ENCODE assay signal across 8 cellular contexts in genomic region chr14:55097894-55098560, GRCh38. TPM values are rescaled to one million over a fixed set of nuclear protein-coding genes. Genes with fewer than 3 reads are reported as not detected.
DNase-seq lines count a peak whose midpoint lies in the region; ATAC-seq and TF ChIP-seq lines count a peak whose summit lies in the region.

No MANE protein-coding gene starts in this region.

- peaks cover 51% of the 10 kb centered on the region for H3K4me1 ChIP-seq in CD4-positive, alpha-beta memory T cell (ENCODE audit: insufficient read depth, low read length)
- H3K4me1 ChIP-seq in transverse colon = peaks cover 20 to 63% (median 26%) of the 10 kb centered on the region in 4 donors

- H3K4me3 Mint-ChIP-seq in CD4-positive, alpha-beta memory T cell = peak overlapping the region; percentile 15 to 83 (median 68)
- H3K4me3 Mint-ChIP-seq in activated CD4-positive, alpha-beta memory T cell treated with anti-CD3 and anti-CD28 coated beads for 36 hours = no peak overlapping the region

- no peaks in the 10 kb centered on the region for H3K27me3 Mint-ChIP-seq in CD4-positive, alpha-beta memory T cell
- H3K27me3 Mint-ChIP-seq in activated CD4-positive, alpha-beta memory T cell treated with anti-CD3 and anti-CD28 coated beads for 36 hours = no peaks in the 10 kb centered on the region

- no peaks in the 10 kb centered on the region for H3K36me3 Mint-ChIP-seq in CD4-positive, alpha-beta memory T cell
- H3K36me3 Mint-ChIP-seq in activated CD4-positive, alpha-beta memory T cell treated with anti-CD3 and anti-CD28 coated beads for 36 hours = no peaks in the 10 kb centered on the region

- peak overlapping the region; percentile 68 to 92 (median 85) for H3K27ac Mint-ChIP-seq in CD4-positive, alpha-beta memory T cell
- peak overlapping the region; percentile 35 for H3K27ac Mint-ChIP-seq in activated CD4-positive, alpha-beta memory T cell treated with anti-CD3 and anti-CD28 coated beads for 36 hours

- TF ChIP-seq CTCF in transverse colon (IDR thresholded peaks at IDR 0.05) = no peak

- H3K4me1 Mint-ChIP-seq in CD4-positive, alpha-beta memory T cell = peaks cover 30 to 47% (median 39%) of the 10 kb centered on the region in 4 donors
- peaks cover 38% of the 10 kb centered on the region for H3K4me1 Mint-ChIP-seq in activated CD4-positive, alpha-beta memory T cell treated with anti-CD3 and anti-CD28 coated beads for 36 hours (ENCODE audit: low read depth)

- no peaks in the 10 kb centered on the region for H3K9me3 ChIP-seq in CD4-positive, alpha-beta memory T cell (ENCODE audit: control insufficient read depth in 1 of 2, low read length in 2 of 2)
- no peaks in the 10 kb centered on the region for H3K9me3 ChIP-seq in transverse colon

- in situ Hi-C loops in transverse colon (cut with MboI; ENCODE audit: low pct_ligation_motif_present in 1 of 4, low pct_unique_long_range_greater_than_20kb in 1 of 4, low sequenced_read_pairs in 3 of 4) = loop anchor here in 1 of 4 donors (10.0 kb wide), 1 partner anchor 57 kb away; no protein-coding TSS in a partner anchor

- no peaks in the 10 kb centered on the region for H3K9me3 Mint-ChIP-seq in CD4-positive, alpha-beta memory T cell
- no peaks in the 10 kb centered on the region for H3K9me3 Mint-ChIP-seq in activated CD4-positive, alpha-beta memory T cell treated with anti-CD3 and anti-CD28 coated beads for 36 hours

- CTCF ChIA-PET in CD4-positive, alpha-beta memory T cell (lab: Charles Lee; ENCODE audit: partially characterized antibody) = interaction anchor here (0.6 to 1.5 kb wide), 11 partner anchors 8 to 85 kb away, joined by 3 to 20 read pairs (median 4); partner anchors contain the start of gene MAPK1IP1L
- CTCF ChIA-PET in activated CD4-positive, alpha-beta memory T cell treated with anti-CD3 and anti-CD28 coated beads for 36 hours (lab: Charles Lee) = interaction anchor here (0.6 to 1.6 kb wide), 7 partner anchors 8 to 348 kb away, joined by 3 to 5 read pairs (median 3); no protein-coding TSS in a partner anchor

- 43 to 60% methylated on average over 2 to 5 of the region's 5 CpGs for WGBS in transverse colon (ENCODE audit: low coverage in 1 of 2), 2 donors

- no peak for TF ChIP-seq EP300 in transverse colon (IDR thresholded peaks at IDR 0.05; ENCODE audit: low read depth)

- no peak overlapping the region for H3K4me3 ChIP-seq in CD4-positive, alpha-beta memory T cell (ENCODE audit: low read length in 2 of 2)
- H3K4me3 ChIP-seq in transverse colon = no peak overlapping the region

- H3K27me3 ChIP-seq in CD4-positive, alpha-beta memory T cell (ENCODE audit: insufficient read depth, low read length) = no peaks in the 10 kb centered on the region
- H3K27me3 ChIP-seq in transverse colon = no peaks in the 10 kb centered on the region

- peak; percentile 12 to 47 (median 22) for DNase-seq in CD4-positive, alpha-beta memory T cell
- DNase-seq in activated CD4-positive, alpha-beta memory T cell treated with anti-CD3 and anti-CD28 coated beads for 36 hours = peak; percentile 79
- peak; percentile 84 for DNase-seq in kidney tubule cell (ENCODE audit: low spot score)
- DNase-seq in transverse colon = peak; percentile 71
- DNase-seq in EL = no peak
- no peak for DNase-seq in DMS153 treated with DMSO at 0.1 percent for 48 hours (lab: John Stamatoyannopoulos, UW; ENCODE audit: unreplicated experiment)

- ATAC-seq in GM19455 (IDR thresholded peaks at IDR 0.05; ENCODE audit: unreplicated experiment) (peak; percentile 75), HG03460 (IDR thresholded peaks at IDR 0.05; ENCODE audit: unreplicated experiment) (peak; percentile 55)

- POLR2A ChIA-PET in CD4-positive, alpha-beta memory T cell (lab: Charles Lee; ENCODE audit: partially characterized antibody) = interaction anchor here (0.6 to 2.5 kb wide), 5 partner anchors 11 to 62 kb away, joined by 3 to 17 read pairs (median 4); partner anchors contain the start of gene MAPK1IP1L
- POLR2A ChIA-PET in activated CD4-positive, alpha-beta memory T cell treated with anti-CD3 and anti-CD28 coated beads for 36 hours (lab: Charles Lee) = interaction anchor here (0.7 to 1.7 kb wide), 4 partner anchors 10 to 59 kb away, joined by 3 to 8 read pairs (median 4); partner anchors contain the start of gene MAPK1IP1L

- no peak overlapping the region for H3K27ac ChIP-seq in CD4-positive, alpha-beta memory T cell (ENCODE audit: low read depth, low read length)
- peak overlapping the region; percentile 42 to 93 (median 60) for H3K27ac ChIP-seq in transverse colon

- H3K36me3 ChIP-seq in CD4-positive, alpha-beta memory T cell (ENCODE audit: insufficient read depth, low read length) = no peaks in the 10 kb centered on the region
- H3K36me3 ChIP-seq in transverse colon = no peaks in the 10 kb centered on the region

- no peak for TF ChIP-seq POLR2A in transverse colon (IDR thresholded peaks at IDR 0.05)

- intact Hi-C loops in CD4-positive, alpha-beta memory T cell (cut with micrococcal nuclease) = no loop called here
- intact Hi-C loops in activated CD4-positive, alpha-beta memory T cell treated with anti-CD3 and anti-CD28 coated beads for 36 hours (cut with micrococcal nuclease) = loop anchor here (1.0 to 5.0 kb wide), 4 partner anchors 23 to 274 kb away; partner anchors contain the start of genes DLGAP5 and MAPK1IP1L
- intact Hi-C loops in transverse colon (cut with DNase I; ENCODE audit: low total_unique reads) = no loop called here

RNA-seq across cellular contexts. Expression of gene LGALS3, which starts 31.0 kb away (rescaled TPM):
- total RNA-seq in CD4-positive, alpha-beta memory T cell = 10 to 100 TPM; 46.3 to 51.1 TPM
- polyA plus RNA-seq in CD4-positive, alpha-beta memory T cell = 10 to 100 TPM; 88.6 to 98.1 TPM
- 10 to 100 TPM; 12.3 to 14.5 TPM for total RNA-seq in activated CD4-positive, alpha-beta memory T cell treated with anti-CD3 and anti-CD28 coated beads for 36 hours
- total RNA-seq in transverse colon = 1,000 to 10,000 TPM in 3 of 4 donors, 100 to 1,000 TPM in 1; 388 to 2,805 (median 1,702) TPM

RNA-seq across cellular contexts. Expression of gene MAPK1IP1L, which starts 46.6 kb away (rescaled TPM):
- 10 to 100 TPM; 67.2 to 73.4 TPM for total RNA-seq in CD4-positive, alpha-beta memory T cell
- 10 to 100 TPM; 82.1 to 89.3 TPM for polyA plus RNA-seq in CD4-positive, alpha-beta memory T cell
- 10 to 100 TPM; 85.5 to 89.1 TPM for total RNA-seq in activated CD4-positive, alpha-beta memory T cell treated with anti-CD3 and anti-CD28 coated beads for 36 hours
- total RNA-seq in transverse colon = 10 to 100 TPM; 50.2 to 96.9 (median 57.6) TPM

Comparison
In these comparisons a context has a peak if more than half of its experiments do, and no peak if none do; other contexts are left out.
1. DNase-seq: peak in CD4-positive, alpha-beta memory T cell (5 of 5), activated CD4-positive, alpha-beta memory T cell treated with anti-CD3 and anti-CD28 coated beads for 36 hours (single experiment), kidney tubule cell (single experiment) and transverse colon (single experiment); none in EL (single experiment) and DMS153 treated with DMSO at 0.1 percent for 48 hours (single experiment).
2. RNA of gene LGALS3, which starts 31.0 kb away (total RNA-seq): 388 to 2,805 TPM in transverse colon; 46.3 to 51.1 TPM in CD4-positive, alpha-beta memory T cell and 12.3 to 14.5 TPM in activated CD4-positive, alpha-beta memory T cell treated with anti-CD3 and anti-CD28 coated beads for 36 hours; every median in the first group is over 4 times any median in the second.